ENCODE assay signal across 17 cellular contexts in the genomic region with DNA sequence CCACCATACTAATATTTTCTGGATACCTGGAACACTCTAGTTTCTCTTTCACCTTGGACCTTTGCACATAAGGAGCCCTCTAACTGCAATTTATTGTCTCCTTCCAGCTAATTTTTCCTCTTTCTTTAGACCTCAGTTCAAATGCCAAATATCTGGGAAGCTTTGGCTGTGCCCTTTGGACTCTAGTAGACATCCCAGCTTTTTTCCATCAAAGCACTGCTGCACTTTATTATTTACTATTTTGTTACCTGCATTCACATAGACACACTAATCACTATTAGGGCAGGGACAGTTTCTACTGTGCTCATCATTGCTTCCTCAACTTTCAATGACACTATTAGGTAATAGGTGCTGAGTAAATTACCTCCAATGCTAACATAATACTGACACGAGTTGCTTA. TPM values are rescaled to one million over a fixed set of nuclear protein-coding genes. Genes with fewer than 3 reads are reported as not detected.
DNase-seq lines count a peak whose midpoint lies in the region; ATAC-seq, FAIRE-seq and TF ChIP-seq lines count a peak whose summit lies in the region.
"Had no signal": no experiment of that assay in that cellular context is flagged by ENCODE, and none has a peak within 500 bp of the region (broad histone marks: within the 10 kb centered on the region; RNA-seq: fewer than 3 reads in every experiment).

No MANE protein-coding gene starts in this region.

- intact Hi-C loops in Panc1 (cut with micrococcal nuclease; ENCODE audit: unreplicated experiment), result no loop called here
- intact Hi-C loops in endothelial cell of umbilical vein (cut with micrococcal nuclease), result no loop called here

- H3K4me3 ChIP-seq in Panc1 (ENCODE audit: low read depth in 2 of 2, low read length in 2 of 2) (peak overlapping the region; percentile 2 to 64; a peak in 3 of 4 replicates), endothelial cell of umbilical vein (replicated peaks in 1 of 3; ENCODE audit: insufficient read depth in 1 of 3, low read depth in 1 of 3, low read length in 3 of 3) (no peak overlapping the region), MG63 (no peak overlapping the region)
- H3K4me3 ChIP-seq: ovary had no signal

- in situ Hi-C loops in Panc1 (cut with HindIII; ENCODE audit: low pct_unique_long_range_greater_than_20kb, low sequenced_read_pairs), result no loop called here

- H3K4me3 Mint-ChIP-seq in activated CD8-positive, alpha-beta memory T cell treated with anti-CD3 and anti-CD28 coated beads, Interleukin-2, amount 10 ng/mL, durations not matched to agents 7 days and 5 days, result peak overlapping the region; percentile 88
- H3K4me3 Mint-ChIP-seq in natural killer cell treated with Interleukin-12 subunit alpha and Interleukin-12 subunit beta and Interleukin-15 and Interleukin-18, amount 100 ng/mL, for 72 hours, result peak overlapping the region; percentile 13

- TF ChIP-seq CTCF in Panc1 (IDR thresholded peaks at IDR 0.05) (no peak), endothelial cell of umbilical vein (IDR thresholded peaks at IDR 0.05; ENCODE audit: extremely low read depth in 1 of 2, insufficient read depth in 1 of 2, low read depth in 1 of 2, low read length in 2 of 2) (no peak), foreskin keratinocyte (conservative IDR thresholded peaks at IDR 0.05) (no peak)

- TF ChIP-seq POLR2A in endothelial cell of umbilical vein (IDR thresholded peaks at IDR 0.05; ENCODE audit: low read depth, low read length), result no peak

- no peak for FAIRE-seq in endothelial cell of umbilical vein (lab: Jason Lieb, UNC)
- FAIRE-seq: urothelium cell line had no signal

- ATAC-seq in activated CD8-positive, alpha-beta memory T cell treated with anti-CD3 and anti-CD28 coated beads, Interleukin-2, amount 10 ng/mL, durations not matched to agents 7 days and 5 days, result no peak
- no peak for ATAC-seq in Panc1
- no peak for ATAC-seq in natural killer cell treated with Interleukin-12 subunit alpha and Interleukin-12 subunit beta and Interleukin-15 and Interleukin-18, amount 100 ng/mL, for 72 hours
- no peak for ATAC-seq in GM21367 (IDR thresholded peaks at IDR 0.05; ENCODE audit: unreplicated experiment)
- ATAC-seq in foreskin keratinocyte, result no peak
- ATAC-seq: left colon, WTC11 had no signal

- DNase-seq in activated CD8-positive, alpha-beta memory T cell treated with anti-CD3 and anti-CD28 coated beads, Interleukin-2, amount 10 ng/mL, durations not matched to agents 7 days and 5 days, result no peak
- no peak for DNase-seq in activated CD8-positive, alpha-beta memory T cell treated with anti-CD3 and anti-CD28 coated beads for 24 hours
- no peak for DNase-seq in Panc1 (ENCODE audit: low read depth, low spot score)
- no peak for DNase-seq in endothelial cell of umbilical vein (ENCODE audit: low read depth, low spot score)
- no peak for DNase-seq in natural killer cell treated with Interleukin-12 subunit alpha and Interleukin-12 subunit beta and Interleukin-15 and Interleukin-18, amount 100 ng/mL, for 72 hours (ENCODE audit: low spot score)
- no peak for DNase-seq in MG63
- no peak for DNase-seq in foreskin keratinocyte
- DNase-seq: effector CD4-positive, alpha-beta T cell; left colon; NCI-H187 treated with DMSO at 0.1 percent for 48 hours; NCI-H510A treated with DMSO at 0.1 percent for 48 hours; ovary; Right ventricle myocardium superior; stimulated activated CD4-positive, alpha-beta T cell treated with anti-CD3 and anti-CD28 coated beads, Interleukin-1b, Interleukin-23, amount 100 ng/mL, for 48 hours had no signal

- peaks cover 60% of the 10 kb centered on the region for H3K36me3 Mint-ChIP-seq in activated CD8-positive, alpha-beta memory T cell treated with anti-CD3 and anti-CD28 coated beads, Interleukin-2, amount 10 ng/mL, durations not matched to agents 7 days and 5 days
- peaks cover 11% of the 10 kb centered on the region for H3K36me3 Mint-ChIP-seq in natural killer cell treated with Interleukin-12 subunit alpha and Interleukin-12 subunit beta and Interleukin-15 and Interleukin-18, amount 100 ng/mL, for 72 hours

- H3K9me1 ChIP-seq in endothelial cell of umbilical vein (replicated peaks; ENCODE audit: control insufficient read depth, extremely low read depth, insufficient read depth, low read length), result no peaks in the 10 kb centered on the region

- peaks cover 15% of the 10 kb centered on the region for H3K9me3 ChIP-seq in Panc1 (ENCODE audit: control insufficient read depth, insufficient read depth, low read depth, low read length)
- H3K9me3 ChIP-seq in endothelial cell of umbilical vein (replicated peaks; ENCODE audit: control insufficient read depth, insufficient read depth, low read length), result no peaks in the 10 kb centered on the region
- no peaks in the 10 kb centered on the region; the same call in 1 of the 2 replicates for H3K9me3 ChIP-seq in MG63
- H3K9me3 ChIP-seq: ovary had no signal

- H3K9ac ChIP-seq in endothelial cell of umbilical vein (replicated peaks; ENCODE audit: extremely low read depth, insufficient read depth, low read length), result no peak overlapping the region

- peak overlapping the region; percentile 58 for H3K27ac Mint-ChIP-seq in activated CD8-positive, alpha-beta memory T cell treated with anti-CD3 and anti-CD28 coated beads, Interleukin-2, amount 10 ng/mL, durations not matched to agents 7 days and 5 days
- H3K27ac Mint-ChIP-seq in natural killer cell treated with Interleukin-12 subunit alpha and Interleukin-12 subunit beta and Interleukin-15 and Interleukin-18, amount 100 ng/mL, for 72 hours, result peak overlapping the region; percentile 19 to 37
- H3K27ac Mint-ChIP-seq: WTC11 had no signal

- H3K4me1 Mint-ChIP-seq in activated CD8-positive, alpha-beta memory T cell treated with anti-CD3 and anti-CD28 coated beads, Interleukin-2, amount 10 ng/mL, durations not matched to agents 7 days and 5 days, result peaks cover 54% of the 10 kb centered on the region
- H3K4me1 Mint-ChIP-seq in natural killer cell treated with Interleukin-12 subunit alpha and Interleukin-12 subunit beta and Interleukin-15 and Interleukin-18, amount 100 ng/mL, for 72 hours (ENCODE audit: low read depth in 2 of 2), result peaks cover 26 to 35% of the 10 kb centered on the region in 2 donors

- BruUV-seq in Panc1 (replicated peaks; lab: Mats Ljungman, UMichigan) (no TSS peak), endothelial cell of umbilical vein (replicated peaks; lab: Mats Ljungman, UMichigan) (no TSS peak)

- peak overlapping the region; percentile 5 for H3K4me2 ChIP-seq in endothelial cell of umbilical vein (ENCODE audit: insufficient read depth, low read length)

- dilution Hi-C loops in endothelial cell of umbilical vein (cut with MboI; ENCODE audit: extremely low pct_ligation_motif_present, low sequenced_read_pairs), result no loop called here

- POLR2A ChIA-PET in Panc1 (lab: Charles Lee) (no interaction called here), endothelial cell of umbilical vein (lab: Charles Lee) (no interaction called here)

- H3K27me3 ChIP-seq in Panc1 (ENCODE audit: control insufficient read depth, insufficient read depth, low read length) (no peaks in the 10 kb centered on the region), endothelial cell of umbilical vein (ENCODE audit: control insufficient read depth in 2 of 2, insufficient read depth in 2 of 2, low read length in 2 of 2) (no peaks in the 10 kb centered on the region), MG63 (no peaks in the 10 kb centered on the region), foreskin keratinocyte (no peaks in the 10 kb centered on the region)
- H3K27me3 ChIP-seq: ovary had no signal

- peak overlapping the region; percentile 96 for H3K27ac ChIP-seq in Panc1 (ENCODE audit: low read length)
- H3K27ac ChIP-seq in endothelial cell of umbilical vein (ENCODE audit: insufficient read depth, low read depth, low read length), result no peak overlapping the region
- H3K27ac ChIP-seq in foreskin keratinocyte, result no peak overlapping the region
- H3K27ac ChIP-seq: ovary had no signal

- CTCF ChIA-PET in activated CD8-positive, alpha-beta memory T cell treated with anti-CD3 and anti-CD28 coated beads, Interleukin-2, amount 10 ng/mL, durations not matched to agents 7 days and 5 days (lab: Charles Lee), result interaction anchor here (0.6 to 4.9 kb wide), 3 partner anchors 29 to 145 kb away, joined by 3 to 38 read pairs (median 4); a partner anchor contains a TSS
- CTCF ChIA-PET in Panc1 (lab: Charles Lee) (no interaction called here), endothelial cell of umbilical vein (lab: Charles Lee) (interaction anchor here (4.9 kb wide), 1 partner anchor 146 kb away, joined by 172 read pairs; no protein-coding TSS in a partner anchor)

- H3K36me3 ChIP-seq in Panc1 (ENCODE audit: control insufficient read depth, insufficient read depth, low read length) (no peaks in the 10 kb centered on the region), endothelial cell of umbilical vein (ENCODE audit: control insufficient read depth in 2 of 2, extremely low read depth in 1 of 2, insufficient read depth in 2 of 2, low read length in 2 of 2) (no peaks in the 10 kb centered on the region), MG63 (no peaks in the 10 kb centered on the region)
- H3K36me3 ChIP-seq: ovary had no signal

- H3K4me1 ChIP-seq in Panc1 (ENCODE audit: control insufficient read depth, insufficient read depth, low read length) (peaks cover 32% of the 10 kb centered on the region), endothelial cell of umbilical vein (ENCODE audit: control insufficient read depth, extremely low read depth, insufficient read depth, low read length) (peaks cover 15% of the 10 kb centered on the region), foreskin keratinocyte (peaks cover 3% of the 10 kb centered on the region)

- no peaks in the 10 kb centered on the region for H3K27me3 Mint-ChIP-seq in activated CD8-positive, alpha-beta memory T cell treated with anti-CD3 and anti-CD28 coated beads, Interleukin-2, amount 10 ng/mL, durations not matched to agents 7 days and 5 days
- no peaks in the 10 kb centered on the region for H3K27me3 Mint-ChIP-seq in natural killer cell treated with Interleukin-12 subunit alpha and Interleukin-12 subunit beta and Interleukin-15 and Interleukin-18, amount 100 ng/mL, for 72 hours

- no peaks in the 10 kb centered on the region for H3K9me3 Mint-ChIP-seq in activated CD8-positive, alpha-beta memory T cell treated with anti-CD3 and anti-CD28 coated beads, Interleukin-2, amount 10 ng/mL, durations not matched to agents 7 days and 5 days (ENCODE audit: low read depth)
- no peaks in the 10 kb centered on the region for H3K9me3 Mint-ChIP-seq in natural killer cell treated with Interleukin-12 subunit alpha and Interleukin-12 subunit beta and Interleukin-15 and Interleukin-18, amount 100 ng/mL, for 72 hours

- H2AFZ ChIP-seq in endothelial cell of umbilical vein (ENCODE audit: low read depth, low read length), result no peak overlapping the region

- no peaks in the 10 kb centered on the region for H4K20me1 ChIP-seq in endothelial cell of umbilical vein (replicated peaks; ENCODE audit: control insufficient read depth, extremely low read depth, insufficient read depth, low read length)

- peaks cover 30% of the 10 kb centered on the region for H3K79me2 ChIP-seq in endothelial cell of umbilical vein (ENCODE audit: control insufficient read depth, insufficient read depth, low read length)

RNA-seq across cellular contexts. Expression of a gene that starts 2.1 kb away (rescaled TPM):
- total RNA-seq in activated CD8-positive, alpha-beta memory T cell treated with anti-CD3 and anti-CD28 coated beads, Interleukin-2, amount 10 ng/mL, durations not matched to agents 7 days and 5 days, result 10 to 100 TPM; 27.1 to 40.0 TPM
- total RNA-seq in Panc1 (2021; ENCODE audit: unreplicated experiment) (27.7 TPM), endothelial cell of umbilical vein (11.4 and 13.3 TPM in 2 replicates), foreskin keratinocyte (23.4 and 30.2 TPM in 2 replicates)
- polyA plus RNA-seq in Panc1 (2012; ENCODE audit: insufficient read length), result 8.6 TPM
- polyA plus RNA-seq in endothelial cell of umbilical vein (3.8 and 4.5 TPM in 2 replicates), foreskin keratinocyte (8.7 and 10.4 TPM in 2 replicates)
- polyA plus RNA-seq in endothelial cell of umbilical vein (2011; cell fraction: cytosol; rRNA removed), result 5.3 and 5.7 TPM in 2 replicates
- polyA plus RNA-seq in endothelial cell of umbilical vein (2011; cell fraction: nucleus; rRNA removed), result 8.4 and 10.7 TPM in 2 replicates
- 18.4 and 21.6 TPM in 2 replicates for polyA plus RNA-seq in endothelial cell of umbilical vein (2012)
- 7.5 and 8.0 TPM in 2 replicates for polyA minus RNA-seq in endothelial cell of umbilical vein
- 0.82 TPM for polyA minus RNA-seq in endothelial cell of umbilical vein (2011; cell fraction: cytosol; rRNA and poly(A)+ RNA removed)
- 8.1 and 12.6 TPM in 2 replicates for polyA minus RNA-seq in endothelial cell of umbilical vein (2011; cell fraction: nucleus; rRNA and poly(A)+ RNA removed)
- 1 to 10 TPM; 7.9 to 9.2 TPM for total RNA-seq in natural killer cell treated with Interleukin-12 subunit alpha and Interleukin-12 subunit beta and Interleukin-15 and Interleukin-18, amount 100 ng/mL, for 72 hours
- total RNA-seq in MG63 (2014; rRNA removed; shearing (Covaris generic); ENCODE audit: low replicate concordance), result 3.5 and 3.8 TPM in 2 replicates

RNA-seq across cellular contexts. Expression of a gene that starts 28.2 kb away (rescaled TPM):
- 10 to 100 TPM; 20.8 to 22.2 TPM for total RNA-seq in activated CD8-positive, alpha-beta memory T cell treated with anti-CD3 and anti-CD28 coated beads, Interleukin-2, amount 10 ng/mL, durations not matched to agents 7 days and 5 days
- total RNA-seq in Panc1 (2021; ENCODE audit: unreplicated experiment) (14.3 TPM), endothelial cell of umbilical vein (9.5 and 11.5 TPM in 2 replicates), foreskin keratinocyte (7.8 and 9.6 TPM in 2 replicates)
- 12.8 TPM for polyA plus RNA-seq in Panc1 (2012; ENCODE audit: insufficient read length)
- polyA plus RNA-seq in endothelial cell of umbilical vein (2.6 and 3.4 TPM in 2 replicates), foreskin keratinocyte (10.0 and 13.3 TPM in 2 replicates)
- 3.2 and 3.7 TPM in 2 replicates for polyA plus RNA-seq in endothelial cell of umbilical vein (2011; cell fraction: cytosol; rRNA removed)
- polyA plus RNA-seq in endothelial cell of umbilical vein (2011; cell fraction: nucleus; rRNA removed), result 2.7 and 2.9 TPM in 2 replicates
- 19.4 and 20.1 TPM in 2 replicates for polyA plus RNA-seq in endothelial cell of umbilical vein (2012)
- 1.00 and 7.6 TPM in 2 replicates for polyA minus RNA-seq in endothelial cell of umbilical vein
- polyA minus RNA-seq in endothelial cell of umbilical vein (2011; cell fraction: cytosol; rRNA and poly(A)+ RNA removed), result 3.1 TPM
- polyA minus RNA-seq in endothelial cell of umbilical vein (2011; cell fraction: nucleus; rRNA and poly(A)+ RNA removed), result 3.2 and 4.3 TPM in 2 replicates
- total RNA-seq in natural killer cell treated with Interleukin-12 subunit alpha and Interleukin-12 subunit beta and Interleukin-15 and Interleukin-18, amount 100 ng/mL, for 72 hours, result 1 to 10 TPM; 6.4 to 9.1 TPM
- total RNA-seq in MG63 (2014; rRNA removed; shearing (Covaris generic); ENCODE audit: low replicate concordance), result 1.7 TPM in 1 of 2 replicates, not detected in the other

RNA-seq across cellular contexts. Expression of a gene that starts 28.5 kb away (rescaled TPM):
- total RNA-seq in activated CD8-positive, alpha-beta memory T cell treated with anti-CD3 and anti-CD28 coated beads, Interleukin-2, amount 10 ng/mL, durations not matched to agents 7 days and 5 days, result 10 to 100 TPM; 12.1 to 15.2 TPM
- total RNA-seq in Panc1 (2021; ENCODE audit: unreplicated experiment) (21.2 TPM), endothelial cell of umbilical vein (16.2 and 16.8 TPM in 2 replicates), foreskin keratinocyte (19.5 and 20.3 TPM in 2 replicates)
- polyA plus RNA-seq in Panc1 (2012; ENCODE audit: insufficient read length), result 8.6 TPM
- polyA plus RNA-seq in endothelial cell of umbilical vein (4.8 and 6.1 TPM in 2 replicates), foreskin keratinocyte (4.1 and 5.3 TPM in 2 replicates)
- polyA plus RNA-seq in endothelial cell of umbilical vein (2011; cell fraction: cytosol; rRNA removed), result 6.5 and 7.2 TPM in 2 replicates
- polyA plus RNA-seq in endothelial cell of umbilical vein (2011; cell fraction: nucleus; rRNA removed), result 13.3 and 17.6 TPM in 2 replicates
- 14.6 and 16.9 TPM in 2 replicates for polyA plus RNA-seq in endothelial cell of umbilical vein (2012)
- polyA minus RNA-seq in endothelial cell of umbilical vein, result 23.7 and 25.4 TPM in 2 replicates
- polyA minus RNA-seq in endothelial cell of umbilical vein (2011; cell fraction: cytosol; rRNA and poly(A)+ RNA removed), result 11.6 TPM
- 25.2 and 40.3 TPM in 2 replicates for polyA minus RNA-seq in endothelial cell of umbilical vein (2011; cell fraction: nucleus; rRNA and poly(A)+ RNA removed)
- total RNA-seq in natural killer cell treated with Interleukin-12 subunit alpha and Interleukin-12 subunit beta and Interleukin-15 and Interleukin-18, amount 100 ng/mL, for 72 hours, result 10 to 100 TPM; 11.3 to 12.1 TPM
- total RNA-seq in MG63 (2014; rRNA removed; shearing (Covaris generic); ENCODE audit: low replicate concordance), result 7.8 and 9.4 TPM in 2 replicates

RNA-seq across cellular contexts. Expression of a gene that starts 49.0 kb away (rescaled TPM):
- total RNA-seq in activated CD8-positive, alpha-beta memory T cell treated with anti-CD3 and anti-CD28 coated beads, Interleukin-2, amount 10 ng/mL, durations not matched to agents 7 days and 5 days, result 10 to 100 TPM; 48.7 to 56.6 TPM
- total RNA-seq in Panc1 (2021; ENCODE audit: unreplicated experiment) (85.3 TPM), endothelial cell of umbilical vein (53.5 and 54.2 TPM in 2 replicates), foreskin keratinocyte (56.9 and 57.8 TPM in 2 replicates)
- 144 TPM for polyA plus RNA-seq in Panc1 (2012; ENCODE audit: insufficient read length)
- polyA plus RNA-seq in endothelial cell of umbilical vein (35.8 and 59.2 TPM in 2 replicates), foreskin keratinocyte (88.2 and 100 TPM in 2 replicates)
- 61.4 and 72.8 TPM in 2 replicates for polyA plus RNA-seq in endothelial cell of umbilical vein (2011; cell fraction: cytosol; rRNA removed)
- polyA plus RNA-seq in endothelial cell of umbilical vein (2011; cell fraction: nucleus; rRNA removed), result 22.9 TPM in 2 replicates
- 54.9 and 57.8 TPM in 2 replicates for polyA plus RNA-seq in endothelial cell of umbilical vein (2012)
- polyA minus RNA-seq in endothelial cell of umbilical vein, result 12.0 and 12.4 TPM in 2 replicates
- 47.4 TPM for polyA minus RNA-seq in endothelial cell of umbilical vein (2011; cell fraction: cytosol; rRNA and poly(A)+ RNA removed)
- 3.7 and 7.2 TPM in 2 replicates for polyA minus RNA-seq in endothelial cell of umbilical vein (2011; cell fraction: nucleus; rRNA and poly(A)+ RNA removed)
- total RNA-seq in natural killer cell treated with Interleukin-12 subunit alpha and Interleukin-12 subunit beta and Interleukin-15 and Interleukin-18, amount 100 ng/mL, for 72 hours, result 10 to 100 TPM; 28.9 to 33.8 TPM
- 77.0 and 86.4 TPM in 2 replicates for total RNA-seq in MG63 (2014; rRNA removed; shearing (Covaris generic); ENCODE audit: low replicate concordance)

Comparison
In these comparisons a context has a peak if more than half of its experiments do, and no peak if none do; other contexts are left out.
1. H3K4me3 ChIP-seq: peak in Panc1 (2 of 2); none in endothelial cell of umbilical vein (0 of 3) and MG63 (single experiment).